9 cellular contexts compared by ENCODE assay signal in the genomic region with DNA sequence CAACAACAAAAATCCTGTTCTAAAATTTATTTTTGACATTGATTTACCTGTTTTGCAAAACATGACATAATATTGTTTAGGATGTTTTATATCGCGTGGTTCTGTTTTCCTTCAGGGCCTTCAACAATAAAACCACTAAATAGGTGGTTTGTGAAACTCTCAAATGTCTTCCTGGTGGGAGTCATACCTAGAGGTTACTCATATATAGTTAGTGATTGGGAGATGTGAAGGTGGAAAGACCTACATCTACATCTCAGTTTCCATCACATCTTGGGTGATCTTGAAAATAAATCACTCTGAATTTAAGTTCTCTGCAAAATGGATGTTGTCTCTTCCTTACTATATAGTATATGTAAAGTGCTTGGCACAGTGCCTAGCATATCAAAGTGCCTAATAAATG.
"Had no signal": no experiment of that assay in that cellular context is flagged by ENCODE, and none has a peak within 500 bp of the region (broad histone marks: within the 10 kb centered on the region; RNA-seq: fewer than 3 reads in every experiment).

No MANE protein-coding gene starts in this region.

- H3K27ac Mint-ChIP-seq: activated B cell treated with CpG ODN at 0.5 μM for 24 hours; activated CD8-positive, alpha-beta memory T cell treated with anti-CD3 and anti-CD28 coated beads, Interleukin-2, amount 10 ng/mL, durations not matched to agents 7 days and 5 days; IgD-negative memory B cell had no signal

- H3K4me3 Mint-ChIP-seq: activated B cell treated with CpG ODN at 0.5 μM for 24 hours; activated CD8-positive, alpha-beta memory T cell treated with anti-CD3 and anti-CD28 coated beads, Interleukin-2, amount 10 ng/mL, durations not matched to agents 7 days and 5 days; brain; central memory CD8-positive, alpha-beta T cell; IgD-negative memory B cell had no signal

- H3K27me3 Mint-ChIP-seq: activated B cell treated with CpG ODN at 0.5 μM for 24 hours; activated CD8-positive, alpha-beta memory T cell treated with anti-CD3 and anti-CD28 coated beads, Interleukin-2, amount 10 ng/mL, durations not matched to agents 7 days and 5 days; brain; central memory CD8-positive, alpha-beta T cell; IgD-negative memory B cell had no signal

- DNase-seq: activated B cell treated with CpG ODN at 0.5 μM for 24 hours; activated CD8-positive, alpha-beta memory T cell treated with anti-CD3 and anti-CD28 coated beads, Interleukin-2, amount 10 ng/mL, durations not matched to agents 7 days and 5 days; cortex of kidney; NCI-H1048; SIG-M5; T1000 had no signal

- H3K4me1 Mint-ChIP-seq: brain had no signal

- H3K9me3 Mint-ChIP-seq: activated B cell treated with CpG ODN at 0.5 μM for 24 hours; brain; central memory CD8-positive, alpha-beta T cell; IgD-negative memory B cell had no signal
